Comparison of ENCODE assay signal across 1 cellular context in genomic region chr9:93134018-93134739, GRCh38.
TF ChIP-seq lines count a peak whose summit lies in the region.

Gene NINJ1, minus strand, starts transcription at chr9:93134251. Its CDS starts 34 bp downstream, at chr9:93134217.

TF ChIP-seq in HEK293, 187 proteins besides CTCF, POLR2A, EP300 and RAD21 (continued from another document):
- TF ChIP-seq ZNF449 (tag by site-specific recombination; IDR thresholded peaks at IDR 0.05) (peak; percentile 6; the same call in 1 of the 2 replicates), KLF17 (tag by site-specific recombination; IDR thresholded peaks at IDR 0.05) (no peak)
